In genomic region chr3:66418432-66419052, GRCh38 we compare ENCODE assay signal across 10 cellular contexts.
DNase-seq lines count a peak whose midpoint lies in the region; ATAC-seq, FAIRE-seq and TF ChIP-seq lines count a peak whose summit lies in the region.
"Had no signal": no experiment of that assay in that cellular context is flagged by ENCODE, and none has a peak within 500 bp of the region (broad histone marks: within the 10 kb centered on the region; RNA-seq: fewer than 3 reads in every experiment).

No MANE protein-coding gene starts in this region.

- peak; percentile 38 for TF ChIP-seq CTCF in upper lobe of right lung (IDR thresholded peaks at IDR 0.05)

- no peak overlapping the region for H3K4me3 ChIP-seq in upper lobe of right lung

- FAIRE-seq in GM19239 (lab: Jason Lieb, UNC), result no peak

- peak; percentile 97 for ATAC-seq in upper lobe of right lung

- intact Hi-C loops in upper lobe of right lung (cut with DNase I), result loop anchor here (10.0 kb wide), 1 partner anchor 76 kb away; no protein-coding TSS in a partner anchor

- H3K27ac ChIP-seq in upper lobe of right lung, result peak overlapping the region; percentile 68

- peaks cover 18% of the 10 kb centered on the region for H3K4me1 ChIP-seq in upper lobe of right lung

- no peaks in the 10 kb centered on the region for H3K9me3 ChIP-seq in upper lobe of right lung

- DNase-seq in NCI-H1417 (lab: John Stamatoyannopoulos, UW), result peak in 2 of 3 experiments; percentile 3 to 81
- DNase-seq in NCI-H1417 treated with DMSO at 0.1 percent for 48 hours (lab: John Stamatoyannopoulos, UW), result no peak
- peak; percentile 32 for DNase-seq in ecto neural progenitor cell (ENCODE audit: low spot score)
- peak; percentile 25 for DNase-seq in mucosa of gallbladder (ENCODE audit: low spot score)
- DNase-seq in upper lobe of right lung, result peak; percentile 87
- no peak for DNase-seq in T-helper 9 cell
- no peak for DNase-seq in GM19239 (ENCODE audit: insufficient read length, low spot score)
- DNase-seq in D341Med (ENCODE audit: low spot score), result no peak
- DNase-seq: NCI-H2081 treated with DMSO at 0.1 percent for 48 hours; stimulated activated naive CD4-positive, alpha-beta T cell had no signal

- no peaks in the 10 kb centered on the region for H3K27me3 ChIP-seq in upper lobe of right lung

- peaks cover 13% of the 10 kb centered on the region for H3K36me3 ChIP-seq in upper lobe of right lung

Comparison
In these comparisons a context has a peak if more than half of its experiments do, and no peak if none do; other contexts are left out.
1. DNase-seq: peak in NCI-H1417 (2 of 3), ecto neural progenitor cell (single experiment), mucosa of gallbladder (single experiment) and upper lobe of right lung (single experiment); none in NCI-H1417 treated with DMSO at 0.1 percent for 48 hours (single experiment), T-helper 9 cell (single experiment), GM19239 (single experiment) and D341Med (single experiment).